ENCODE assay signal across 13 cellular contexts in genomic region chr1:47558601-47559593, GRCh38.
DNase-seq lines count a peak whose midpoint lies in the region; FAIRE-seq and TF ChIP-seq lines count a peak whose summit lies in the region.
"Had no signal": no experiment of that assay in that cellular context is flagged by ENCODE, and none has a peak within 500 bp of the region (broad histone marks: within the 10 kb centered on the region; RNA-seq: fewer than 3 reads in every experiment).

No MANE protein-coding gene starts in this region.

- peaks cover 75% of the 10 kb centered on the region for H3K4me1 ChIP-seq in mucosa of stomach (ENCODE audit: control insufficient read depth, insufficient read depth, low read length)
- no peaks in the 10 kb centered on the region for H3K4me1 ChIP-seq in GM23248 (ENCODE audit: insufficient read depth)
- H3K4me1 ChIP-seq in sigmoid colon = peaks cover 0 to 8% (median 0%) of the 10 kb centered on the region in 4 donors

- H3K27ac ChIP-seq in caudate nucleus (ENCODE audit: low read depth, low read length) (no peak overlapping the region), GM23248 (no peak overlapping the region), sigmoid colon (no peak overlapping the region)

- H3K36me3 Mint-ChIP-seq in Calu3 (ENCODE audit: insufficient read depth, unreplicated experiment) = peaks cover 15% of the 10 kb centered on the region

- TF ChIP-seq POLR2A in sigmoid colon (IDR thresholded peaks at IDR 0.05) = no peak

- no peak for TF ChIP-seq CTCF in Calu3 (IDR thresholded peaks at IDR 0.05; ENCODE audit: unreplicated experiment)
- TF ChIP-seq CTCF in sigmoid colon (IDR thresholded peaks at IDR 0.05) = no peak

- H3K4me3 ChIP-seq in mucosa of stomach (ENCODE audit: low read length) (peak overlapping the region; percentile 58), GM23248 (no peak overlapping the region), sigmoid colon (peak overlapping the region in 1 of 4 donors; percentile 9)

- no peaks in the 10 kb centered on the region for H3K36me3 ChIP-seq in mucosa of stomach (ENCODE audit: control insufficient read depth, insufficient read depth, low read length)
- H3K36me3 ChIP-seq in GM23248 (ENCODE audit: low read depth) = no peaks in the 10 kb centered on the region
- H3K36me3 ChIP-seq in sigmoid colon = no peaks in the 10 kb centered on the region

- BruUV-seq in Calu3 (replicated peaks; lab: Mats Ljungman, UMichigan) = no TSS peak

- H3K9me3 Mint-ChIP-seq in Calu3 (ENCODE audit: low read depth, unreplicated experiment) = no peaks in the 10 kb centered on the region

- H3K4me3 Mint-ChIP-seq in Calu3 (ENCODE audit: low read depth, unreplicated experiment) = peak overlapping the region; percentile 62

- DNase-seq in Calu3 (peak; percentile 53), NCI-H1105 (lab: John Stamatoyannopoulos, UW) (peak; percentile 47), caudate nucleus (lab: John Stamatoyannopoulos, UW) (no peak), GM23248 (no peak), NCI-H446 (lab: John Stamatoyannopoulos, UW) (no peak), sigmoid colon (no peak)
- DNase-seq: GF-D8, head of caudate nucleus, mesendoderm, NCI-H1694 treated with DMSO at 0.1 percent for 48 hours, trophoblast cell had no signal

- H2AFZ ChIP-seq in GM23248 = no peak overlapping the region

- no peaks in the 10 kb centered on the region for H4K20me1 ChIP-seq in GM23248 (ENCODE audit: insufficient read depth)

- no peaks in the 10 kb centered on the region for H3F3A ChIP-seq in GM23248 (ENCODE audit: insufficient read depth)

- H3K9me3 ChIP-seq in mucosa of stomach (ENCODE audit: control insufficient read depth, low read length) (no peaks in the 10 kb centered on the region), GM23248 (ENCODE audit: low read depth) (no peaks in the 10 kb centered on the region), sigmoid colon (no peaks in the 10 kb centered on the region)

- in situ Hi-C loops in GM23248 (cut with MboI) = no loop called here

- H3K27ac Mint-ChIP-seq in Calu3 (ENCODE audit: unreplicated experiment) = peak overlapping the region; percentile 82

- no peak for TF ChIP-seq EP300 in sigmoid colon (IDR thresholded peaks at IDR 0.05)

- H3K27me3 ChIP-seq in mucosa of stomach (ENCODE audit: control insufficient read depth, insufficient read depth, low read length) (no peaks in the 10 kb centered on the region), GM23248 (replicated peaks; ENCODE audit: insufficient read depth) (peaks cover 10% of the 10 kb centered on the region; the same call in 1 of the 2 replicates), sigmoid colon (peaks cover 0 to 31% (median 0%) of the 10 kb centered on the region in 3 donors)

- peak; percentile 5 for FAIRE-seq in colon (lab: Jason Lieb, UNC)

- no peaks in the 10 kb centered on the region for H3K27me3 Mint-ChIP-seq in Calu3 (ENCODE audit: unreplicated experiment)

- CTCF ChIA-PET in Calu3 (lab: Charles Lee) = interaction anchor here (0.7 to 4.0 kb wide), 6 partner anchors 11 to 939 kb away, joined by 3 to 25 read pairs (median 4); partner anchors contain the start of gene FOXD2

- no peaks in the 10 kb centered on the region for H3K9me2 ChIP-seq in GM23248 (ENCODE audit: insufficient read depth)

- H3K4me1 Mint-ChIP-seq in Calu3 (ENCODE audit: low read depth, unreplicated experiment) = peaks cover 92% of the 10 kb centered on the region

- no peaks in the 10 kb centered on the region for H3K79me2 ChIP-seq in GM23248 (ENCODE audit: insufficient read depth)

- H3K4me2 ChIP-seq in GM23248 (ENCODE audit: unreplicated experiment) = no peak overlapping the region

- intact Hi-C loops in Calu3 (cut with micrococcal nuclease; ENCODE audit: unreplicated experiment) = no loop called here
- intact Hi-C loops in sigmoid colon (cut with DNase I) = no loop called here

- 33 to 35% methylated on average over 18 of the region's 18 CpGs for WGBS in GM23248 (ENCODE audit: low coverage in 1 of 2, low lambda C conversion rate in 2 of 2, missing lambda C conversion rate in 2 of 2), 2 experiments
- 12 to 61% methylated on average over 18 of the region's 18 CpGs for WGBS in sigmoid colon, 2 donors

- peak overlapping the region; percentile 72 for H3K9ac ChIP-seq in mucosa of stomach (ENCODE audit: low read length)
- no peak overlapping the region for H3K9ac ChIP-seq in GM23248

Comparison
In these comparisons a context has a peak if more than half of its experiments do, and no peak if none do; other contexts are left out.
1. DNase-seq: peak in Calu3 (single experiment) and NCI-H1105 (single experiment); none in caudate nucleus (0 of 61), GM23248 (single experiment), NCI-H446 (0 of 2) and sigmoid colon (single experiment).